17 cellular contexts compared by ENCODE assay signal in genomic region chr5:96930589-96930988, GRCh38. TPM values are rescaled to one million over a fixed set of nuclear protein-coding genes. Genes with fewer than 3 reads are reported as not detected.
A peak's percentile ranks its signal among the peaks of the same experiment; 100 is the strongest.
DNase-seq lines count a peak whose midpoint lies in the region; ATAC-seq and TF ChIP-seq lines count a peak whose summit lies in the region.
"Had no signal": no experiment of that assay in that cellular context is flagged by ENCODE, and none has a peak within 500 bp of the region (broad histone marks: within the 10 kb centered on the region; RNA-seq: fewer than 3 reads in every experiment).

No MANE protein-coding gene starts in this region.

- peak overlapping the region; percentile 22 for H3K27ac ChIP-seq in skeletal muscle tissue (ENCODE audit: low read depth, low read length)
- H3K27ac ChIP-seq in gastroesophageal sphincter: no peak overlapping the region
- peak overlapping the region in 1 of 8 donors; percentile 97 for H3K27ac ChIP-seq in spleen
- H3K27ac ChIP-seq in foreskin keratinocyte: no peak overlapping the region
- H3K27ac ChIP-seq: SJCRH30 had no signal

- WGBS in gastroesophageal sphincter (ENCODE audit: low coverage in 1 of 2), 2 donors: 67 to 93% methylated on average over 2 to 3 of the region's 3 CpGs
- WGBS in spleen, 5 donors: 94 to 99% (median 96%) methylated on average over 3 of the region's 3 CpGs

- H3K4me1 ChIP-seq in Loucy (ENCODE audit: insufficient read depth, low read length, poor library complexity, severe bottlenecking) (peaks cover 60% of the 10 kb centered on the region), skeletal muscle tissue (ENCODE audit: control insufficient read depth in 3 of 3, insufficient read depth in 3 of 3, low read length in 3 of 3) (peaks cover 19 to 34% (median 20%) of the 10 kb centered on the region in 3 donors), gastroesophageal sphincter (peaks cover 0 to 19% (median 8%) of the 10 kb centered on the region in 3 donors), spleen (peaks cover 24 to 75% (median 33%) of the 10 kb centered on the region in 6 donors), foreskin keratinocyte (peaks cover 17% of the 10 kb centered on the region)

- TF ChIP-seq CTCF in Loucy (conservative IDR thresholded peaks at IDR 0.05; ENCODE audit: low read length) (no peak), gastroesophageal sphincter (IDR thresholded peaks at IDR 0.05) (no peak), spleen (IDR thresholded peaks at IDR 0.05 in 8 of 11, conservative IDR thresholded peaks at IDR 0.05 in 3 of 11) (no peak), foreskin keratinocyte (conservative IDR thresholded peaks at IDR 0.05) (no peak)

- no peak for DNase-seq in activated naive CD8-positive, alpha-beta T cell treated with anti-CD3 and anti-CD28 coated beads for 36 hours
- no peak for DNase-seq in central memory CD8-positive, alpha-beta T cell (ENCODE audit: low spot score in 2 of 2)
- DNase-seq in spleen: no peak
- DNase-seq in foreskin keratinocyte: no peak
- DNase-seq: C1 segment of cervical spinal cord, H7, HFFc6, NCI-H1417 treated with DMSO at 0.1 percent for 48 hours, NCI-H187 treated with DMSO at 0.1 percent for 48 hours, NCI-H524 treated with DMSO at 0.1 percent for 48 hours, SJCRH30 had no signal

- no peaks in the 10 kb centered on the region for H3K9me3 Mint-ChIP-seq in activated naive CD8-positive, alpha-beta T cell (ENCODE audit: low read depth)
- peaks cover 4% of the 10 kb centered on the region for H3K9me3 Mint-ChIP-seq in activated naive CD8-positive, alpha-beta T cell treated with anti-CD3 and anti-CD28 coated beads for 36 hours
- H3K9me3 Mint-ChIP-seq in central memory CD8-positive, alpha-beta T cell: no peaks in the 10 kb centered on the region
- H3K9me3 Mint-ChIP-seq: HFFc6 had no signal

- H3K27me3 ChIP-seq in Loucy (ENCODE audit: insufficient read depth, low read length, poor library complexity, severe bottlenecking) (no peaks in the 10 kb centered on the region), skeletal muscle tissue (ENCODE audit: control insufficient read depth in 3 of 3, insufficient read depth in 3 of 3, low read length in 3 of 3) (no peaks in the 10 kb centered on the region), gastroesophageal sphincter (no peaks in the 10 kb centered on the region), spleen (replicated peaks in 1 of 7) (no peaks in the 10 kb centered on the region), foreskin keratinocyte (no peaks in the 10 kb centered on the region)
- H3K27me3 ChIP-seq: SJCRH30 had no signal

- H3K4me1 Mint-ChIP-seq in activated naive CD8-positive, alpha-beta T cell (ENCODE audit: low read depth): peaks cover 69% of the 10 kb centered on the region
- peaks cover 56% of the 10 kb centered on the region for H3K4me1 Mint-ChIP-seq in activated naive CD8-positive, alpha-beta T cell treated with anti-CD3 and anti-CD28 coated beads for 36 hours
- peaks cover 42% of the 10 kb centered on the region for H3K4me1 Mint-ChIP-seq in central memory CD8-positive, alpha-beta T cell

- H3K9me3 ChIP-seq in Loucy (ENCODE audit: insufficient read depth, low read depth, low read length) (no peaks in the 10 kb centered on the region), skeletal muscle tissue (ENCODE audit: control insufficient read depth in 3 of 3, low read length in 3 of 3) (no peaks in the 10 kb centered on the region), gastroesophageal sphincter (no peaks in the 10 kb centered on the region), spleen (no peaks in the 10 kb centered on the region)
- H3K9me3 ChIP-seq: SJCRH30 had no signal

- no peaks in the 10 kb centered on the region for H4K20me1 ChIP-seq in Loucy (ENCODE audit: insufficient read depth, low read length, poor library complexity, severe bottlenecking)

- no peaks in the 10 kb centered on the region for H3K9me2 ChIP-seq in Loucy (replicated peaks; ENCODE audit: low read depth, low read length)

- peak overlapping the region; percentile 3 for H3K4me3 Mint-ChIP-seq in activated naive CD8-positive, alpha-beta T cell
- no peak overlapping the region for H3K4me3 Mint-ChIP-seq in activated naive CD8-positive, alpha-beta T cell treated with anti-CD3 and anti-CD28 coated beads for 36 hours
- H3K4me3 Mint-ChIP-seq in central memory CD8-positive, alpha-beta T cell: no peak overlapping the region
- H3K4me3 Mint-ChIP-seq: HFFc6 had no signal

- H2AFZ ChIP-seq in Loucy (ENCODE audit: low read length): no peak overlapping the region

- no peaks in the 10 kb centered on the region for H3K27me3 Mint-ChIP-seq in activated naive CD8-positive, alpha-beta T cell
- no peaks in the 10 kb centered on the region for H3K27me3 Mint-ChIP-seq in activated naive CD8-positive, alpha-beta T cell treated with anti-CD3 and anti-CD28 coated beads for 36 hours
- H3K27me3 Mint-ChIP-seq in central memory CD8-positive, alpha-beta T cell: no peaks in the 10 kb centered on the region

- peak overlapping the region; percentile 94 for H3K4me2 ChIP-seq in Loucy (ENCODE audit: low read depth, low read length, poor library complexity, severe bottlenecking)

- ATAC-seq in central memory CD8-positive, alpha-beta T cell (replicated peaks; ENCODE audit: extremely low read depth, poor library complexity, severe bottlenecking): no peak
- ATAC-seq in gastroesophageal sphincter (no peak), foreskin keratinocyte (no peak)
- ATAC-seq: HepG2, Panc1 had no signal

- intact Hi-C loops in spleen (cut with DNase I; ENCODE audit: low total_unique reads): loop anchor here (5.0 to 10.0 kb wide), 2 partner anchors 46 to 123 kb away; partner anchors contain the start of gene ERAP1

- H3K9ac ChIP-seq in Loucy (ENCODE audit: low read depth, low read length, poor library complexity, severe bottlenecking) (peak overlapping the region; percentile 27), skeletal muscle tissue (ENCODE audit: low read depth in 1 of 3, low read length in 3 of 3) (no peak overlapping the region)

- H3F3A ChIP-seq in Loucy (ENCODE audit: low read depth): 0 out of 2 replicates have a peak, but pooled peaks cover 3% of the 10 kb centered on the region

- peak overlapping the region; percentile 25 for H3K27ac Mint-ChIP-seq in activated naive CD8-positive, alpha-beta T cell
- no peak overlapping the region for H3K27ac Mint-ChIP-seq in activated naive CD8-positive, alpha-beta T cell treated with anti-CD3 and anti-CD28 coated beads for 36 hours
- peak overlapping the region; percentile 42 for H3K27ac Mint-ChIP-seq in central memory CD8-positive, alpha-beta T cell (ENCODE audit: low read depth)
- H3K27ac Mint-ChIP-seq: HFFc6 had no signal

- H3K36me3 Mint-ChIP-seq in activated naive CD8-positive, alpha-beta T cell: peaks cover 7% of the 10 kb centered on the region
- H3K36me3 Mint-ChIP-seq in activated naive CD8-positive, alpha-beta T cell treated with anti-CD3 and anti-CD28 coated beads for 36 hours: peaks cover 12% of the 10 kb centered on the region
- peaks cover 16% of the 10 kb centered on the region for H3K36me3 Mint-ChIP-seq in central memory CD8-positive, alpha-beta T cell (ENCODE audit: insufficient read depth)

- H3K4me3 ChIP-seq in Loucy (ENCODE audit: low read length, poor library complexity, severe bottlenecking): peak overlapping the region; percentile 48
- no peak overlapping the region for H3K4me3 ChIP-seq in skeletal muscle tissue (ENCODE audit: low read length in 3 of 3)
- no peak overlapping the region for H3K4me3 ChIP-seq in gastroesophageal sphincter
- no peak overlapping the region for H3K4me3 ChIP-seq in spleen
- H3K4me3 ChIP-seq: SJCRH30 had no signal

- no peak for TF ChIP-seq POLR2A in gastroesophageal sphincter (IDR thresholded peaks at IDR 0.05)
- TF ChIP-seq POLR2A in spleen (IDR thresholded peaks at IDR 0.05): no peak

- H3K36me3 ChIP-seq in Loucy (ENCODE audit: insufficient read depth, low read length) (no peaks in the 10 kb centered on the region), skeletal muscle tissue (ENCODE audit: control insufficient read depth in 3 of 3, insufficient read depth in 3 of 3, low read length in 3 of 3) (no peaks in the 10 kb centered on the region), gastroesophageal sphincter (no peaks in the 10 kb centered on the region), spleen (no peaks in the 10 kb centered on the region)
- H3K36me3 ChIP-seq: SJCRH30 had no signal

- peaks cover 45% of the 10 kb centered on the region for H3K79me2 ChIP-seq in Loucy (ENCODE audit: insufficient read depth, low read length)

- no peak for TF ChIP-seq EP300 in gastroesophageal sphincter (IDR thresholded peaks at IDR 0.05)

RNA-seq across cellular contexts. Expression of gene LNPEP, which starts 5.3 kb away (rescaled TPM):
- total RNA-seq in activated naive CD8-positive, alpha-beta T cell treated with anti-CD3 and anti-CD28 coated beads for 36 hours: 10 to 100 TPM; 41.4 to 41.5 TPM
- total RNA-seq in skeletal muscle tissue: 57.4 TPM
- total RNA-seq in gastroesophageal sphincter: 100 to 1,000 TPM in 1 of 4 donors, 10 to 100 TPM in 3; 64.8 to 111 (median 80.5) TPM
- 10 to 100 TPM; 62.4 to 82.2 (median 72.0) TPM for total RNA-seq in spleen
- polyA plus RNA-seq in spleen: 1 to 10 TPM; 8.5 to 9.7 (median 8.6) TPM
- 28.9 and 30.7 TPM in 2 replicates for total RNA-seq in foreskin keratinocyte
- polyA plus RNA-seq in foreskin keratinocyte: 2.9 and 3.1 TPM in 2 replicates

RNA-seq across cellular contexts. Expression of gene ERAP2, which starts 54.3 kb away (rescaled TPM):
- total RNA-seq in activated naive CD8-positive, alpha-beta T cell treated with anti-CD3 and anti-CD28 coated beads for 36 hours: 10 to 100 TPM; 44.8 to 47.1 TPM
- 20.9 TPM for total RNA-seq in skeletal muscle tissue
- 10 to 100 TPM in 2 of 4 donors, 1 to 10 TPM in 2; 8.0 to 12.0 (median 10.0) TPM for total RNA-seq in gastroesophageal sphincter
- 10 to 100 TPM; 33.2 to 91.8 (median 66.8) TPM for total RNA-seq in spleen
- polyA plus RNA-seq in spleen: 10 to 100 TPM; 10.6 to 38.6 (median 14.7) TPM
- 29.8 and 66.7 TPM in 2 replicates for total RNA-seq in foreskin keratinocyte
- 11.6 and 23.3 TPM in 2 replicates for polyA plus RNA-seq in foreskin keratinocyte
- total RNA-seq: H7 had no signal
